ENCODE assay signal across 9 cellular contexts in genomic region chr5:116572375-116573278, GRCh38. TPM values are rescaled to one million over a fixed set of nuclear protein-coding genes. Genes with fewer than 3 reads are reported as not detected.
DNase-seq lines count a peak whose midpoint lies in the region; ATAC-seq and TF ChIP-seq lines count a peak whose summit lies in the region.
"Had no signal": no experiment of that assay in that cellular context is flagged by ENCODE, and none has a peak within 500 bp of the region (broad histone marks: within the 10 kb centered on the region; RNA-seq: fewer than 3 reads in every experiment).

No MANE protein-coding gene starts in this region.

- H4K20me1 ChIP-seq in DOHH2 (ENCODE audit: control insufficient read depth, insufficient read depth, low read depth, low read length): no peaks in the 10 kb centered on the region

- H3K4me1 ChIP-seq in DOHH2 (ENCODE audit: control insufficient read depth, low read length): peaks cover 28% of the 10 kb centered on the region
- peaks cover 24 to 50% (median 47%) of the 10 kb centered on the region in 4 donors for H3K4me1 ChIP-seq in esophagus muscularis mucosa
- H3K4me1 ChIP-seq in muscle layer of colon (ENCODE audit: insufficient read depth, low read length): peaks cover 5% of the 10 kb centered on the region
- no peaks in the 10 kb centered on the region for H3K4me1 ChIP-seq in aorta (ENCODE audit: control insufficient read depth in 1 of 2, insufficient read depth in 2 of 2, low read length in 2 of 2)

- no peak for TF ChIP-seq EP300 in esophagus muscularis mucosa (IDR thresholded peaks at IDR 0.05)

- H3K36me3 ChIP-seq in DOHH2 (ENCODE audit: control insufficient read depth, low read length) (no peaks in the 10 kb centered on the region), esophagus muscularis mucosa (no peaks in the 10 kb centered on the region), muscle layer of colon (ENCODE audit: insufficient read depth, low read length) (no peaks in the 10 kb centered on the region), aorta (ENCODE audit: control insufficient read depth in 1 of 2, insufficient read depth in 2 of 2, low read length in 1 of 2) (no peaks in the 10 kb centered on the region)

- H3F3A ChIP-seq in DOHH2 (ENCODE audit: control insufficient read depth, insufficient read depth): no peaks in the 10 kb centered on the region

- no peak for TF ChIP-seq CTCF in DOHH2 (IDR thresholded peaks at IDR 0.05; ENCODE audit: low read depth, low read length, poor library complexity, severe bottlenecking)
- TF ChIP-seq CTCF in esophagus muscularis mucosa (IDR thresholded peaks at IDR 0.05): no peak

- ATAC-seq in aorta (ENCODE audit: low FRiP score) (peak; percentile 15), GM19023 (IDR thresholded peaks at IDR 0.05; ENCODE audit: unreplicated experiment) (no peak)

- H3K27ac ChIP-seq in DOHH2 (ENCODE audit: low read depth, low read length): no peak overlapping the region
- peak overlapping the region; percentile 73 to 83 (median 76) for H3K27ac ChIP-seq in esophagus muscularis mucosa (replicated peaks in 1 of 4)
- H3K27ac ChIP-seq in muscle layer of colon (ENCODE audit: low read depth, low read length): peak overlapping the region; percentile 76
- H3K27ac ChIP-seq in aorta (ENCODE audit: low read depth in 1 of 2, low read length in 2 of 2): no peak overlapping the region
- H3K27ac ChIP-seq: epithelial cell of prostate had no signal

- H3K9ac ChIP-seq in muscle layer of colon (ENCODE audit: low read length): peak overlapping the region; percentile 16

- H3K4me2 ChIP-seq in DOHH2 (ENCODE audit: low read length): peak overlapping the region; percentile 92; the same call in 1 of the 2 replicates

- no peaks in the 10 kb centered on the region for H3K9me2 ChIP-seq in DOHH2 (replicated peaks; ENCODE audit: control insufficient read depth, low read length)

- H3K9me3 ChIP-seq in DOHH2 (ENCODE audit: control insufficient read depth, insufficient read depth, low read length): no peaks in the 10 kb centered on the region
- H3K9me3 ChIP-seq in esophagus muscularis mucosa: no peaks in the 10 kb centered on the region
- H3K9me3 ChIP-seq in muscle layer of colon (ENCODE audit: low read length): no peaks in the 10 kb centered on the region
- H3K9me3 ChIP-seq in aorta (ENCODE audit: control insufficient read depth, low read length): no peaks in the 10 kb centered on the region

- H3K79me2 ChIP-seq in DOHH2 (ENCODE audit: control insufficient read depth, low read length): no peaks in the 10 kb centered on the region

- TF ChIP-seq POLR2A in esophagus muscularis mucosa (IDR thresholded peaks at IDR 0.05; ENCODE audit: low read depth): no peak

- peaks cover 46% of the 10 kb centered on the region for H3K27me3 ChIP-seq in DOHH2 (ENCODE audit: control insufficient read depth, low read length)
- H3K27me3 ChIP-seq in esophagus muscularis mucosa: peaks cover 0 to 42% (median 0%) of the 10 kb centered on the region in 4 donors
- H3K27me3 ChIP-seq in muscle layer of colon (ENCODE audit: control insufficient read depth in 1 of 2, insufficient read depth in 2 of 2, low read length in 2 of 2): no peaks in the 10 kb centered on the region
- no peaks in the 10 kb centered on the region for H3K27me3 ChIP-seq in aorta (ENCODE audit: control insufficient read depth in 1 of 2, insufficient read depth in 2 of 2, low read length in 1 of 2)

- DNase-seq in NCI-H526 treated with DMSO at 0.1 percent for 48 hours (lab: John Stamatoyannopoulos, UW) (peak; percentile 32), esophagus muscularis mucosa (ENCODE audit: extremely low spot score) (no peak), aorta (peak; percentile 52 to 77), SKM-1 treated with dmso at 0.1 percent for 144 hours (lab: John Stamatoyannopoulos, UW; ENCODE audit: unreplicated experiment) (no peak)
- DNase-seq in stimulated activated CD4-positive, alpha-beta T cell treated with anti-CD3 and anti-CD28 coated beads, Interleukin-12 subunit alpha, Interleukin-12 subunit beta, amount 100 ng/mL, for 4 hours: no peak

- WGBS in esophagus muscularis mucosa: 3% methylated on average over 37 of the region's 54 CpGs
- 3% methylated on average over 53 to 54 of the region's 54 CpGs for WGBS in aorta, 2 donors

- H3K4me3 ChIP-seq in DOHH2 (ENCODE audit: low read length) (no peak overlapping the region), esophagus muscularis mucosa (peak overlapping the region; percentile 60 to 82 (median 76)), muscle layer of colon (ENCODE audit: low read depth in 1 of 2, low read length in 2 of 2) (peak overlapping the region; percentile 79 to 86), aorta (ENCODE audit: low read length in 2 of 2) (peak overlapping the region; percentile 2 to 21)

- intact Hi-C loops in esophagus muscularis mucosa (cut with DNase I): loop anchor here (5.0 to 10.0 kb wide), 2 partner anchors 435 to 882 kb away; no protein-coding TSS in a partner anchor
- intact Hi-C loops in aorta (cut with DNase I): loop anchor here (10.0 kb wide), 2 partner anchors 182 to 372 kb away; no protein-coding TSS in a partner anchor

RNA-seq across cellular contexts. Expression of gene SEMA6A, which starts 2.0 kb away (rescaled TPM):
- total RNA-seq in esophagus muscularis mucosa (10 to 100 TPM; 10.9 to 20.9 (median 14.3) TPM), aorta (10 to 100 TPM; 19.8 to 28.5 TPM)
- 1 to 10 TPM in 1 of 2 donors, under 1 TPM in 1; 0.10 to 6.3 TPM for polyA plus RNA-seq in aorta

Comparison
In these comparisons a context has a peak if more than half of its experiments do, and no peak if none do; other contexts are left out.
1. H3K27ac ChIP-seq: peak in esophagus muscularis mucosa (4 of 4) and muscle layer of colon (single experiment); none in DOHH2 (single experiment) and aorta (0 of 2).
2. DNase-seq: peak in NCI-H526 treated with DMSO at 0.1 percent for 48 hours (single experiment) and aorta (2 of 2); none in esophagus muscularis mucosa (single experiment), stimulated activated CD4-positive, alpha-beta T cell treated with anti-CD3 and anti-CD28 coated beads, Interleukin-12 subunit alpha, Interleukin-12 subunit beta, amount 100 ng/mL, for 4 hours (single experiment) and SKM-1 treated with dmso at 0.1 percent for 144 hours (single experiment).